24 cellular contexts compared by ENCODE assay signal in genomic region chr16:11207646-11208045, GRCh38. TPM values are rescaled to one million over a fixed set of nuclear protein-coding genes. Genes with fewer than 3 reads are reported as not detected.
DNase-seq lines count a peak whose midpoint lies in the region; ATAC-seq, FAIRE-seq and TF ChIP-seq lines count a peak whose summit lies in the region.
"Had no signal": no experiment of that assay in that cellular context is flagged by ENCODE, and none has a peak within 500 bp of the region (broad histone marks: within the 10 kb centered on the region; RNA-seq: fewer than 3 reads in every experiment).

No MANE protein-coding gene starts in this region.

- no peak for TF ChIP-seq EP300 in K562 (IDR thresholded peaks at IDR 0.05; ENCODE audit: low read length)

- CTCF ChIA-PET in activated CD4-positive, alpha-beta memory T cell treated with anti-CD3 and anti-CD28 coated beads for 36 hours (lab: Charles Lee), result interaction anchor here (0.8 kb wide), 1 partner anchor 11 kb away, joined by 4 read pairs; no protein-coding TSS in a partner anchor
- CTCF ChIA-PET in activated CD4-positive, alpha-beta memory T cell treated with anti-CD3 and anti-CD28 coated beads, Interleukin-2, amount 10 ng/mL, durations not matched to agents 7 days and 5 days (lab: Charles Lee), result interaction anchor here (2.5 kb wide), 1 partner anchor 10 kb away, joined by 14 read pairs; no protein-coding TSS in a partner anchor
- CTCF ChIA-PET in IMR-90 (lab: Yijun Ruan, JAX) (no interaction called here), K562 (lab: Yijun Ruan, JAX; ENCODE audit: low intra/inter-chr PET ratio) (no interaction called here)

- H2AFZ ChIP-seq in IMR-90 (replicated peaks; ENCODE audit: low read length, poor library complexity) (no peak overlapping the region), K562 (ENCODE audit: low read depth, low read length) (no peak overlapping the region)
- H2AFZ ChIP-seq: hepatocyte had no signal

- no peak overlapping the region for H4K91ac ChIP-seq in IMR-90 (ENCODE audit: insufficient read depth, low read depth, low read length)

- no peak overlapping the region for H3K18ac ChIP-seq in IMR-90 (ENCODE audit: low read depth, low read length)

- BruUV-seq in IMR-90 (replicated peaks; lab: Mats Ljungman, UMichigan) (no TSS peak), K562 (replicated peaks; lab: Mats Ljungman, UMichigan) (no TSS peak)

- H3K14ac ChIP-seq in IMR-90 (replicated peaks; ENCODE audit: low read depth, low read length), result no peak overlapping the region

- TF ChIP-seq RAD21 in IMR-90 (IDR thresholded peaks at IDR 0.05; ENCODE audit: low read length) (no peak), K562 (CRISPR knock-in tag; conservative IDR thresholded peaks at IDR 0.05 in 1 of 2, IDR thresholded peaks at IDR 0.05 in 1 of 2) (no peak)

- no peaks in the 10 kb centered on the region for H3K79me2 ChIP-seq in K562 (ENCODE audit: control insufficient read depth, insufficient read depth, low read length)
- H3K79me2 ChIP-seq: hepatocyte had no signal

- H4K20me1 ChIP-seq in IMR-90 (ENCODE audit: insufficient read depth, low read length) (no peaks in the 10 kb centered on the region), K562 (replicated peaks; ENCODE audit: control insufficient read depth, insufficient read depth, low read length) (no peaks in the 10 kb centered on the region)

- H3K4ac ChIP-seq in IMR-90 (ENCODE audit: low read depth, low read length), result no peak overlapping the region

- H3K36me3 ChIP-seq in IMR-90 (ENCODE audit: control insufficient read depth, insufficient read depth, low read length), result no peaks in the 10 kb centered on the region
- no peaks in the 10 kb centered on the region for H3K36me3 ChIP-seq in K562 (ENCODE audit: control insufficient read depth, insufficient read depth, low read length)
- H3K36me3 ChIP-seq: ascending aorta, left ventricle myocardium inferior, MG63, sigmoid colon, WERI-Rb-1 had no signal

- POLR2A ChIA-PET in activated CD4-positive, alpha-beta memory T cell treated with anti-CD3 and anti-CD28 coated beads for 36 hours (lab: Charles Lee), result no interaction called here
- POLR2A ChIA-PET in activated CD4-positive, alpha-beta memory T cell treated with anti-CD3 and anti-CD28 coated beads, Interleukin-2, amount 10 ng/mL, durations not matched to agents 7 days and 5 days (lab: Charles Lee), result interaction anchor here (0.9 to 3.2 kb wide), 5 partner anchors 14 to 103 kb away, joined by 3 to 15 read pairs (median 3); partner anchors contain the start of gene SOCS1
- POLR2A ChIA-PET in IMR-90 (lab: Charles Lee; ENCODE audit: unreplicated experiment), result no interaction called here
- POLR2A ChIA-PET in K562 (lab: Yijun Ruan, JAX), result no interaction called here

- H3K4me1 Mint-ChIP-seq in activated CD4-positive, alpha-beta memory T cell treated with anti-CD3 and anti-CD28 coated beads for 36 hours (ENCODE audit: low read depth), result peaks cover 29% of the 10 kb centered on the region
- peaks cover 41% of the 10 kb centered on the region for H3K4me1 Mint-ChIP-seq in activated CD4-positive, alpha-beta memory T cell treated with anti-CD3 and anti-CD28 coated beads, Interleukin-2, amount 10 ng/mL, durations not matched to agents 7 days and 5 days
- peaks cover 76% of the 10 kb centered on the region for H3K4me1 Mint-ChIP-seq in CD14-positive monocyte

- H2BK120ac ChIP-seq in IMR-90 (ENCODE audit: low read depth, low read length), result no peak overlapping the region

- TF ChIP-seq POLR2A in IMR-90 (IDR thresholded peaks at IDR 0.05; ENCODE audit: low read depth, low read length) (no peak), K562 (conservative IDR thresholded peaks at IDR 0.05) (no peak)

- H4K5ac ChIP-seq in IMR-90 (ENCODE audit: low read depth, low read length), result no peak overlapping the region

- H2BK20ac ChIP-seq in IMR-90 (ENCODE audit: low read depth, low read length), result no peak overlapping the region

- H3K9me3 Mint-ChIP-seq in activated CD4-positive, alpha-beta memory T cell treated with anti-CD3 and anti-CD28 coated beads for 36 hours, result peaks cover 10% of the 10 kb centered on the region
- H3K9me3 Mint-ChIP-seq in activated CD4-positive, alpha-beta memory T cell treated with anti-CD3 and anti-CD28 coated beads, Interleukin-2, amount 10 ng/mL, durations not matched to agents 7 days and 5 days, result peaks cover 13% of the 10 kb centered on the region
- peaks cover 5 to 11% (median 7%) of the 10 kb centered on the region in 7 donors for H3K9me3 Mint-ChIP-seq in CD14-positive monocyte
- H3K9me3 Mint-ChIP-seq: T-cell had no signal

- H3K9ac ChIP-seq in IMR-90 (ENCODE audit: low read depth, low read length) (no peak overlapping the region), K562 (ENCODE audit: insufficient read depth in 1 of 2, low read depth in 2 of 2, low read length in 2 of 2) (no peak overlapping the region)

- WGBS in IMR-90 (ENCODE audit: extremely low coverage in 2 of 2, insufficient read length in 1 of 2), 2 experiments, result no CpG with 5 or more reads among the region's 3 CpGs
- WGBS in K562 (ENCODE audit: insufficient coverage, low coverage, missing lambda C conversion rate), result 83% methylated on average over 3 of the region's 3 CpGs

- H2AK5ac ChIP-seq in IMR-90 (ENCODE audit: low read depth, low read length), result no peak overlapping the region

- H3K4me2 ChIP-seq in IMR-90 (ENCODE audit: low read depth, low read length) (no peak overlapping the region), K562 (ENCODE audit: insufficient read depth, low read length) (no peak overlapping the region)
- H3K4me2 ChIP-seq: hepatocyte had no signal

- H2AK9ac ChIP-seq in IMR-90 (replicated peaks; ENCODE audit: low read depth, low read length, poor library complexity), result no peak overlapping the region

- H3K4me1 ChIP-seq in IMR-90 (ENCODE audit: control insufficient read depth, insufficient read depth, low read length) (peaks cover 7% of the 10 kb centered on the region), K562 (replicated peaks in 1 of 2; ENCODE audit: control insufficient read depth in 2 of 2, insufficient read depth in 2 of 2, low read length in 2 of 2) (peaks cover 15 to 37% of the 10 kb centered on the region in 2 experiments)
- H3K4me1 ChIP-seq: ascending aorta, sigmoid colon had no signal

- no peak overlapping the region for H4K8ac ChIP-seq in IMR-90 (ENCODE audit: low read depth in 2 of 2, low read length in 2 of 2)

- DNase-seq in activated CD4-positive, alpha-beta memory T cell treated with anti-CD3 and anti-CD28 coated beads for 36 hours, result peak; percentile 45
- DNase-seq in activated CD4-positive, alpha-beta memory T cell treated with anti-CD3 and anti-CD28 coated beads, Interleukin-2, amount 10 ng/mL, durations not matched to agents 7 days and 5 days, result no peak
- DNase-seq in CD14-positive monocyte (ENCODE audit: low spot score) (no peak), IMR-90 (no peak), K562 (ENCODE audit: extremely low read depth in 1 of 4, low spot score in 3 of 4) (peak in 2 of 4 experiments; percentile 40 to 52), T-helper 9 cell (no peak), iPS-NIHi7 (ENCODE audit: extremely low spot score) (no peak)
- DNase-seq in stimulated activated CD4-positive, alpha-beta T cell treated with anti-CD3 and anti-CD28 coated beads, Interleukin-15, amount 100 ng/mL, for 24 hours, result no peak
- DNase-seq: activated gamma-delta T cell, caudate nucleus, GOT3, left ventricle myocardium inferior, MG63, midbrain, NCI-H1417 treated with DMSO at 0.1 percent for 48 hours, posterior cingulate gyrus, sigmoid colon, T-cell, WERI-Rb-1 had no signal

- no peak overlapping the region for H2BK5ac ChIP-seq in IMR-90 (ENCODE audit: low read depth, low read length, poor library complexity, severe bottlenecking)

- H3K27ac Mint-ChIP-seq in activated CD4-positive, alpha-beta memory T cell treated with anti-CD3 and anti-CD28 coated beads for 36 hours, result peak overlapping the region; percentile 91
- H3K27ac Mint-ChIP-seq in activated CD4-positive, alpha-beta memory T cell treated with anti-CD3 and anti-CD28 coated beads, Interleukin-2, amount 10 ng/mL, durations not matched to agents 7 days and 5 days, result no peak overlapping the region
- peak overlapping the region in 4 of 7 donors; percentile 13 to 85 (median 34) for H3K27ac Mint-ChIP-seq in CD14-positive monocyte
- H3K27ac Mint-ChIP-seq: T-cell had no signal

- peaks cover 3% of the 10 kb centered on the region for H3K36me3 Mint-ChIP-seq in activated CD4-positive, alpha-beta memory T cell treated with anti-CD3 and anti-CD28 coated beads for 36 hours
- peaks cover 12% of the 10 kb centered on the region for H3K36me3 Mint-ChIP-seq in activated CD4-positive, alpha-beta memory T cell treated with anti-CD3 and anti-CD28 coated beads, Interleukin-2, amount 10 ng/mL, durations not matched to agents 7 days and 5 days (ENCODE audit: low read depth)
- H3K36me3 Mint-ChIP-seq in CD14-positive monocyte, result peaks cover 4 to 5% of the 10 kb centered on the region in 2 donors
- H3K36me3 Mint-ChIP-seq: T-cell had no signal

- TF ChIP-seq CTCF in CD14-positive monocyte (IDR thresholded peaks at IDR 0.05), result no peak
- TF ChIP-seq CTCF in IMR-90 (conservative IDR thresholded peaks at IDR 0.05; ENCODE audit: low read depth, low read length), result no peak
- TF ChIP-seq CTCF in K562 (IDR thresholded peaks at IDR 0.05 in 2 of 3, conservative IDR thresholded peaks at IDR 0.05 in 1 of 3; ENCODE audit: insufficient read depth in 2 of 3, low read depth in 1 of 3, low read length in 3 of 3), result no peak

- ATAC-seq in IMR-90 (ENCODE audit: low read depth) (no peak), K562 (peak; percentile 49)

- H3K4me3 ChIP-seq in IMR-90 (ENCODE audit: insufficient read depth, low read depth, low read length) (no peak overlapping the region), K562 (no peak overlapping the region)
- H3K4me3 ChIP-seq: ascending aorta, hepatocyte, left ventricle myocardium inferior, MG63, sigmoid colon had no signal

- H3K27ac ChIP-seq in IMR-90 (ENCODE audit: insufficient read depth, low read length) (no peak overlapping the region), K562 (ENCODE audit: extremely low read depth, low read depth, low read length) (no peak overlapping the region)
- H3K27ac ChIP-seq: ascending aorta, C4-2B, hepatocyte, left ventricle myocardium inferior, sigmoid colon, WERI-Rb-1 had no signal

- no peak for FAIRE-seq in K562 (lab: Jason Lieb, UNC)
- FAIRE-seq: urothelium cell line had no signal

- intact Hi-C loops in activated CD4-positive, alpha-beta memory T cell treated with anti-CD3 and anti-CD28 coated beads for 36 hours (cut with micrococcal nuclease), result no loop called here
- intact Hi-C loops in CD14-positive monocyte (cut with micrococcal nuclease), result loop anchor here in 1 of 2 donors (10.0 kb wide), 1 partner anchor 47 kb away; the partner anchor contains the start of gene SOCS1
- intact Hi-C loops in IMR-90 (cut with micrococcal nuclease), result no loop called here
- intact Hi-C loops in K562 (cut with micrococcal nuclease), result loop anchor here (10.0 kb wide), 1 partner anchor 47 kb away; the partner anchor contains the start of gene SOCS1

- peaks cover 4% of the 10 kb centered on the region for H3K9me3 ChIP-seq in IMR-90 (ENCODE audit: control insufficient read depth, insufficient read depth, low read length)
- peaks cover 13% of the 10 kb centered on the region for H3K9me3 ChIP-seq in K562 (replicated peaks; ENCODE audit: control insufficient read depth, insufficient read depth, low read depth, low read length)
- H3K9me3 ChIP-seq: ascending aorta, sigmoid colon had no signal

- H3K56ac ChIP-seq in IMR-90 (ENCODE audit: extremely low read depth, insufficient read depth, low read length), result no peak overlapping the region

- no peak overlapping the region for H3K23ac ChIP-seq in IMR-90 (ENCODE audit: low read depth, low read length)

- H3K79me1 ChIP-seq in IMR-90 (ENCODE audit: low read depth in 1 of 2, low read length in 2 of 2), result no peaks in the 10 kb centered on the region

- no peak overlapping the region for H2BK15ac ChIP-seq in IMR-90 (ENCODE audit: low read depth, low read length)

- H3K27me3 ChIP-seq in IMR-90 (ENCODE audit: control insufficient read depth, insufficient read depth, low read length) (peaks cover 5% of the 10 kb centered on the region; the same call in 1 of the 2 replicates), K562 (ENCODE audit: control insufficient read depth in 2 of 2, insufficient read depth in 2 of 2, low read length in 2 of 2) (no peaks in the 10 kb centered on the region)
- H3K27me3 ChIP-seq: ascending aorta, hepatocyte, MG63, sigmoid colon had no signal

- in situ Hi-C loops in IMR-90 (cut with MboI; ENCODE audit: low sequenced_read_pairs), result no loop called here
- in situ Hi-C loops in K562 (cut with MboI), result no loop called here

- H3K9me1 ChIP-seq in IMR-90 (ENCODE audit: insufficient read depth, low read length) (no peaks in the 10 kb centered on the region), K562 (ENCODE audit: control insufficient read depth, insufficient read depth, low read length) (no peaks in the 10 kb centered on the region)

- no peak overlapping the region for H3K4me3 Mint-ChIP-seq in activated CD4-positive, alpha-beta memory T cell treated with anti-CD3 and anti-CD28 coated beads for 36 hours
- H3K4me3 Mint-ChIP-seq in activated CD4-positive, alpha-beta memory T cell treated with anti-CD3 and anti-CD28 coated beads, Interleukin-2, amount 10 ng/mL, durations not matched to agents 7 days and 5 days, result no peak overlapping the region
- H3K4me3 Mint-ChIP-seq in CD14-positive monocyte, result no peak overlapping the region
- H3K4me3 Mint-ChIP-seq: T-cell had no signal

- dilution Hi-C loops in IMR-90 (cut with HindIII; ENCODE audit: low sequenced_read_pairs, unreplicated experiment), result no loop called here

- H3K27me3 Mint-ChIP-seq in activated CD4-positive, alpha-beta memory T cell treated with anti-CD3 and anti-CD28 coated beads for 36 hours, result no peaks in the 10 kb centered on the region
- H3K27me3 Mint-ChIP-seq in activated CD4-positive, alpha-beta memory T cell treated with anti-CD3 and anti-CD28 coated beads, Interleukin-2, amount 10 ng/mL, durations not matched to agents 7 days and 5 days, result no peaks in the 10 kb centered on the region
- H3K27me3 Mint-ChIP-seq in CD14-positive monocyte (ENCODE audit: low read depth in 3 of 3), result peaks cover 4 to 14% (median 6%) of the 10 kb centered on the region in 3 donors
- H3K27me3 Mint-ChIP-seq: T-cell had no signal

RNA-seq across cellular contexts. Expression of gene SOCS1, which starts 48.4 kb away (rescaled TPM):
- total RNA-seq in activated CD4-positive, alpha-beta memory T cell treated with anti-CD3 and anti-CD28 coated beads for 36 hours, result 100 to 1,000 TPM; 146 to 152 TPM
- total RNA-seq in activated CD4-positive, alpha-beta memory T cell treated with anti-CD3 and anti-CD28 coated beads, Interleukin-2, amount 10 ng/mL, durations not matched to agents 7 days and 5 days, result 100 to 1,000 TPM; 136 to 142 TPM
- polyA plus RNA-seq in CD14-positive monocyte (under 1 TPM; 0.13 to 0.35 TPM), IMR-90 (2012; rRNA removed) (19.9 and 22.0 TPM in 2 replicates), K562 (2011; rRNA removed) (3.8 and 6.4 TPM in 2 replicates), K562 (2014; fragmentation: Illumina TruSeq; extraction: Trizol) (1.1 and 1.4 TPM in 2 replicates), K562 (2014; fragmentation: Nextera tagmentation; extraction: Ambion mirVana) (under 1 TPM; 0.04 to 0.10 TPM), K562 (2014; rRNA removed) (6.2 and 7.2 TPM in 2 replicates)
- total RNA-seq in IMR-90 (2012; rRNA removed) (2.0 and 2.2 TPM in 2 replicates), K562 (2014; rRNA removed) (2.9 and 3.3 TPM in 2 replicates), K562 (2014; rRNA removed; fragmentation: Illumina TruSeq; extraction: Trizol) (0.29 and 0.44 TPM in 2 replicates), K562 (2015; rRNA removed; fragmentation: Illumina TruSeq; extraction: Trizol) (1.8 and 2.3 TPM in 2 replicates), K562 (2021) (7.1 and 7.5 TPM in 2 replicates)
- polyA plus RNA-seq in IMR-90 (2012; cell fraction: cytosol; rRNA removed), result 42.9 and 94.9 TPM in 2 replicates
- polyA plus RNA-seq in IMR-90 (2012; cell fraction: nucleus; rRNA removed; ENCODE audit: low replicate concordance), result 109 and 179 TPM in 2 replicates
- 6.9 and 32.4 TPM in 2 replicates for total RNA-seq in K562 (2011; cell fraction: chromatin; rRNA removed; ENCODE audit: low replicate concordance)
- 49.0 and 69.4 TPM in 2 replicates for total RNA-seq in K562 (2011; cell fraction: nucleolus; rRNA removed)
- total RNA-seq in K562 (2011; cell fraction: nucleoplasm; rRNA removed), result 25.5 and 31.5 TPM in 2 replicates
- 11.2 and 23.7 TPM in 2 replicates for polyA plus RNA-seq in K562 (2011; cell fraction: cytosol; rRNA removed)
- 30.0 and 38.3 TPM in 2 replicates for polyA plus RNA-seq in K562 (2011; cell fraction: nucleus; rRNA removed)
- 8.5 and 19.6 TPM in 2 replicates for polyA plus RNA-seq in K562 (2012)
- polyA minus RNA-seq in K562 (2011; rRNA and poly(A)+ RNA removed), result 1.2 and 1.6 TPM in 2 replicates
- polyA minus RNA-seq in K562 (2011; cell fraction: cytosol; rRNA and poly(A)+ RNA removed), result 6.1 and 17.1 TPM in 2 replicates
- polyA minus RNA-seq in K562 (2011; cell fraction: nucleus; rRNA and poly(A)+ RNA removed), result 33.7 and 41.5 TPM in 2 replicates
- polyA plus RNA-seq: neural cell had no signal

Comparison
In these comparisons a context has a peak if more than half of its experiments do, and no peak if none do; other contexts are left out.
1. CTCF ChIA-PET loops: an anchor here in activated CD4-positive, alpha-beta memory T cell treated with anti-CD3 and anti-CD28 coated beads for 36 hours (0.8 kb wide) and activated CD4-positive, alpha-beta memory T cell treated with anti-CD3 and anti-CD28 coated beads, Interleukin-2, amount 10 ng/mL, durations not matched to agents 7 days and 5 days (2.5 kb wide); none called in IMR-90 and K562.